In the genomic region with DNA sequence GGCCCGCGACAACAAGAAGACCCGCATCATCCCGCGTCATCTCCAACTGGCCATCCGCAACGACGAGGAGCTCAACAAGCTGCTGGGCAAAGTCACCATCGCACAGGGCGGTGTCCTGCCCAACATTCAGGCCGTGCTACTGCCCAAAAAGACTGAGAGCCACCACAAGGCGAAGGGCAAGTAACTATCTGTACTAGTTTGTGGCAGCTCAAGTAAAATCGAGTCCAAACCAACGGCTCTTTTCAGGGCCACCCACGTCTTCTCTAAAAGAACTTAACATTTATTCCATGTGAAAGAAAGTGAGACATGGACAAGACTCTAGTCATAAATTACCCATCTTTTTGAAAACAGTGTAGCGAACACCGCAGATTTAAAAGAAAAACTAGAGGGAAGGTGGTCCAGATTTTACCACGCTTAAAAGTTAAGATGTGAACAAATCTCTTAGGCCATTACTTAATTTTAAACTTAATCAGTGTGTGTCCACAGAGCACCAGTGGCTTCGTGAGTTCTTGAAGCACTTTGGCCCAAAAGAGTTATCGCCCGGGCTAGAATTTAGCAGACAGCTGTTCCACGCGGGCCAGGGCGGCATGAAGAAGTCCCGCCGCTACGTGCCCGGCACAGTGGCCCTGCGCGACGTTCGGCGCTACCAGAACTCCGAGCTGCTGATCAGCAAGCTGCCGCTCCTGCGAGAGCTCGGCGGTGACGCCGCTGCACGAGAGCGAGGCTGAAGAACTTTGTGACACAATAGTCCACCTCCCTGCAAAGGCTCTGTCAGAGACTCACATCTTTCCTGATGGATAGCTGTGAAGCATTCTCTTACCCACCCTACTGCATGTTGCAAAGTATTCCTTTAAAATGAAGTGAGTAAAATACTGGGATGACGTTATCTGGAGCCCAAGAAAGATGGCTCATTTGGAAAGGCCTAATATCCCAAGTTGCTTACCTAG, we compare ENCODE assay signal across 8 cellular contexts.
A peak's percentile ranks its signal among the peaks of the same experiment; 100 is the strongest.
DNase-seq lines count a peak whose midpoint lies in the region; ATAC-seq, FAIRE-seq and TF ChIP-seq lines count a peak whose summit lies in the region.

No MANE protein-coding gene starts in this region.

- no peak overlapping the region for H3K27ac Mint-ChIP-seq in activated T-helper 17 cell treated with anti-CD3 and anti-CD28 coated beads, Interleukin-2, amount 50 U/mL, for 72 hours

- DNase-seq in GM12864 (ENCODE audit: low read depth): no peak
- peak; percentile 90 for DNase-seq in RKO (ENCODE audit: low spot score)
- peak; percentile 78 to 89 for DNase-seq in foreskin fibroblast
- DNase-seq in pancreas: peak in 4 of 6 donors; percentile 33 to 70 (median 53)

- H3K36me3 Mint-ChIP-seq in activated T-helper 17 cell treated with anti-CD3 and anti-CD28 coated beads, Interleukin-2, amount 50 U/mL, for 72 hours (ENCODE audit: low read depth): no peaks in the 10 kb centered on the region

- ATAC-seq in HG03520 (IDR thresholded peaks at IDR 0.05; ENCODE audit: unreplicated experiment) (peak; percentile 23), pancreas (peak in 2 of 4 donors; percentile 10 to 19), HG02623 (IDR thresholded peaks at IDR 0.05; ENCODE audit: unreplicated experiment) (no peak), GM21515 (IDR thresholded peaks at IDR 0.05; ENCODE audit: unreplicated experiment) (no peak)
- peak; percentile 26 for ATAC-seq in activated T-helper 17 cell treated with anti-CD3 and anti-CD28 coated beads, Interleukin-2, amount 50 U/mL, for 72 hours (replicated peaks)

- H3K27me3 Mint-ChIP-seq in activated T-helper 17 cell treated with anti-CD3 and anti-CD28 coated beads, Interleukin-2, amount 50 U/mL, for 72 hours: no peaks in the 10 kb centered on the region

- H3K27me3 ChIP-seq in pancreas: no peaks in the 10 kb centered on the region

- H3K4me3 ChIP-seq in GM12864 (ENCODE audit: low read depth, low read length) (peak overlapping the region; percentile 52), foreskin fibroblast (ENCODE audit: low read depth in 1 of 2, low read length in 2 of 2) (peak overlapping the region; percentile 49 to 63), pancreas (peak overlapping the region; percentile 4 to 54 (median 28))

- H3K4me1 ChIP-seq in pancreas: no peaks in the 10 kb centered on the region

- no peak for FAIRE-seq in pancreas (lab: Jason Lieb, UNC)

- intact Hi-C loops in pancreas (cut with DNase I): no loop called here

- no peak overlapping the region for H3K4me3 Mint-ChIP-seq in activated T-helper 17 cell treated with anti-CD3 and anti-CD28 coated beads, Interleukin-2, amount 50 U/mL, for 72 hours

- H3K4me1 Mint-ChIP-seq in activated T-helper 17 cell treated with anti-CD3 and anti-CD28 coated beads, Interleukin-2, amount 50 U/mL, for 72 hours: peaks cover 6% of the 10 kb centered on the region

- 18% methylated on average over 43 of the region's 43 CpGs for WGBS in pancreas, 2 donors

- peak overlapping the region in 2 of 4 donors; percentile 75 to 84 for H3K27ac ChIP-seq in pancreas

- no peak for TF ChIP-seq CTCF in GM12864 (IDR thresholded peaks at IDR 0.05; ENCODE audit: low read depth, low read length, missing control alignments)
- no peak for TF ChIP-seq CTCF in foreskin fibroblast (IDR thresholded peaks at IDR 0.05; ENCODE audit: low read depth, low read length)
- TF ChIP-seq CTCF in pancreas (IDR thresholded peaks at IDR 0.05): no peak

- H3K36me3 ChIP-seq in pancreas: peaks cover 0 to 7% (median 0%) of the 10 kb centered on the region in 3 donors

- H3K9me3 Mint-ChIP-seq in activated T-helper 17 cell treated with anti-CD3 and anti-CD28 coated beads, Interleukin-2, amount 50 U/mL, for 72 hours: no peaks in the 10 kb centered on the region

- no peaks in the 10 kb centered on the region for H3K9me3 ChIP-seq in pancreas

Comparison
In these comparisons a context has a peak if more than half of its experiments do, and no peak if none do; other contexts are left out.
1. ATAC-seq: peak in HG03520 (single experiment) and activated T-helper 17 cell treated with anti-CD3 and anti-CD28 coated beads, Interleukin-2, amount 50 U/mL, for 72 hours (single experiment); none in HG02623 (single experiment) and GM21515 (single experiment).
2. Peak in every context shown above with its lines, with median percentiles within 50 percentile points of each other: H3K4me3 ChIP-seq.